In genomic region chr5:137442660-137443059, GRCh38 we compare ENCODE assay signal across 22 cellular contexts. TPM values are rescaled to one million over a fixed set of nuclear protein-coding genes. Genes with fewer than 3 reads are reported as not detected.
DNase-seq lines count a peak whose midpoint lies in the region; FAIRE-seq and TF ChIP-seq lines count a peak whose summit lies in the region.
"Had no signal": no experiment of that assay in that cellular context is flagged by ENCODE, and none has a peak within 500 bp of the region (broad histone marks: within the 10 kb centered on the region; RNA-seq: fewer than 3 reads in every experiment).

No MANE protein-coding gene starts in this region.

- DNase-seq in NCI-H1436 treated with DMSO at 0.1 percent for 48 hours (lab: John Stamatoyannopoulos, UW) (peak; percentile 63), NCI-H446 treated with DMSO at 0.1 percent for 48 hours (lab: John Stamatoyannopoulos, UW) (peak; percentile 45), dermis microvascular lymphatic vessel endothelial cell (ENCODE audit: low read depth in 2 of 2) (peak; percentile 3 to 38), GM12892 (ENCODE audit: insufficient read length) (no peak), AG20443 (ENCODE audit: low spot score) (no peak)
- DNase-seq in activated CD8-positive, alpha-beta memory T cell treated with anti-CD3 and anti-CD28 coated beads, Interleukin-2, amount 50 U/mL, for 48 hours: no peak
- DNase-seq in activated CD4-positive, alpha-beta T cell treated with anti-CD3 and anti-CD28 coated beads, Interleukin-2, amount 50 U/mL, for 1 hour: no peak
- DNase-seq: activated CD4-positive, alpha-beta memory T cell treated with anti-CD3 and anti-CD28 coated beads for 36 hours; activated CD8-positive, alpha-beta memory T cell treated with anti-CD3 and anti-CD28 coated beads, Interleukin-2, amount 50 U/mL, for 4 hours; activated naive CD8-positive, alpha-beta T cell treated with anti-CD3 and anti-CD28 coated beads, Interleukin-2, amount 10 ng/mL, durations not matched to agents 7 days and 5 days; CD4-positive, CD25-positive, alpha-beta regulatory T cell; gastrocnemius medialis; GOT3; immature natural killer cell; left colon; mammary epithelial cell; OCI-M1; stimulated activated CD4-positive, alpha-beta T cell treated with anti-CD3 and anti-CD28 coated beads, Interleukin-4, amount 100 ng/mL, for 24 hours; upper lobe of left lung had no signal

- no peak for TF ChIP-seq POLR2A in GM12892 (IDR thresholded peaks at IDR 0.05; ENCODE audit: low read depth, low read length)

- FAIRE-seq in GM12892 (lab: Jason Lieb, UNC): no peak
- FAIRE-seq: D721Med, endometrium, GM12878 had no signal

RNA-seq across cellular contexts. Expression of gene SPOCK1, which starts 56.5 kb away (rescaled TPM):
- 1.0 and 1.3 TPM in 2 replicates for total RNA-seq in dermis microvascular lymphatic vessel endothelial cell
- 0.17 TPM for polyA plus RNA-seq in GM12892 (2012; ENCODE audit: missing spikeins)
- total RNA-seq: activated CD4-positive, alpha-beta memory T cell treated with anti-CD3 and anti-CD28 coated beads for 36 hours; activated naive CD8-positive, alpha-beta T cell treated with anti-CD3 and anti-CD28 coated beads, Interleukin-2, amount 10 ng/mL, durations not matched to agents 7 days and 5 days had no signal
- polyA plus RNA-seq: CD4-positive, CD25-positive, alpha-beta regulatory T cell; immature natural killer cell had no signal

Comparison
In these comparisons a context has a peak if more than half of its experiments do, and no peak if none do; other contexts are left out.
1. DNase-seq: peak in NCI-H1436 treated with DMSO at 0.1 percent for 48 hours (single experiment), NCI-H446 treated with DMSO at 0.1 percent for 48 hours (single experiment) and dermis microvascular lymphatic vessel endothelial cell (2 of 2); none in activated CD8-positive, alpha-beta memory T cell treated with anti-CD3 and anti-CD28 coated beads, Interleukin-2, amount 50 U/mL, for 48 hours (single experiment), GM12892 (single experiment), activated CD4-positive, alpha-beta T cell treated with anti-CD3 and anti-CD28 coated beads, Interleukin-2, amount 50 U/mL, for 1 hour (single experiment) and AG20443 (single experiment).